1 cellular context compared by ENCODE assay signal in genomic region chr6:27888576-27888975, GRCh38.
TF ChIP-seq lines count a peak whose summit lies in the region.

No MANE protein-coding gene starts in this region.

TF ChIP-seq in HCT116, 20 proteins besides CTCF, POLR2A, EP300 and RAD21 (continued from another document):
- no peak for TF ChIP-seq MAX (IDR thresholded peaks at IDR 0.05)
- TF ChIP-seq REST (IDR thresholded peaks at IDR 0.05; ENCODE audit: low read depth): no peak
- TF ChIP-seq SP1 (IDR thresholded peaks at IDR 0.05; ENCODE audit: low read depth): no peak
